Comparison of ENCODE assay signal across 1 cellular context in genomic region chr6:149495349-149496016, GRCh38.
TF ChIP-seq lines count a peak whose summit lies in the region.

No MANE protein-coding gene starts in this region.

TF ChIP-seq in GM12878, 131 proteins besides CTCF, POLR2A, EP300 and RAD21:
- TF ChIP-seq MLLT1 (IDR thresholded peaks at IDR 0.05) (peak; percentile 83), HDGF (IDR thresholded peaks at IDR 0.05) (0 out of 2 replicates have a peak, but pooled peaks have one; percentile 40)
